Comparison of ENCODE assay signal across 1 cellular context in the genomic region with DNA sequence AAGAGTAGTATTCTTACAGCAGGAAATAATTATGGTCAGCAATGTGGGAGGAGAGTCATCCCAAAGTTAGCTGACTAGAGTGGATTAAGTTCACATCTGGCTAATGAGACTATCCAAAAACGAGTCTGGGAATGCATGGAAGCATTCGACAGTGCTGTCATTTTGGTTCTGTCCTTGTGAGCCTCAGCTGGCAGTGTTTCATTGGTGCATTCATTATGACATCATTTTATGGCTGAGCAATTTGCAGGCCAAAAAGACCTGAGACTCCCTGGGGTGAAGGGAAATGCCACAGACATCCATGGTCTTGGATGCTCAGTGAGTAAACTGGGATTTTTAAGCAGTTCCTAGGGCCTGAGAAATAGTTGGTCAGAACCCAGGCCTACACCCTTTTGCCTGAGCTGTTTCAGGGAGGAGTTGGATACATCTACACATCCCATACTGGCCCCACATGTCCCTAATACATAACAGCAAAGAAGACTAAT.
A peak's percentile ranks its signal among the peaks of the same experiment; 100 is the strongest.
TF ChIP-seq lines count a peak whose summit lies in the region.

No MANE protein-coding gene starts in this region.

TF ChIP-seq in IMR-90, 13 proteins besides CTCF, POLR2A, EP300 and RAD21:
- 0 out of 2 replicates have a peak, but pooled peaks have one; percentile 13 for TF ChIP-seq MAFK (IDR thresholded peaks at IDR 0.05; ENCODE audit: low read depth, low read length)
- no peak for TF ChIP-seq BHLHE40 (IDR thresholded peaks at IDR 0.05; ENCODE audit: low read depth, low read length)
